Comparison of ENCODE assay signal across 18 cellular contexts in genomic region chr2:58304843-58305242, GRCh38.
"Had no signal": no experiment of that assay in that cellular context is flagged by ENCODE, and none has a peak within 500 bp of the region (broad histone marks: within the 10 kb centered on the region; RNA-seq: fewer than 3 reads in every experiment).

No MANE protein-coding gene starts in this region.

- H3K4me1 Mint-ChIP-seq: naive thymus-derived CD4-positive, alpha-beta T cell had no signal

- H3K4me3 ChIP-seq: colonic mucosa, esophagus muscularis mucosa, heart right ventricle, left lung, lower lobe of right lung had no signal

- H3K27ac Mint-ChIP-seq: dendritic cell treated with granulocyte-macrophage colony-stimulating factor and Interleukin-4, amounts not matched to agents 40 ng/mL and 50 ng/mL, for 4 days; effector memory CD8-positive, alpha-beta T cell; naive thymus-derived CD4-positive, alpha-beta T cell had no signal

- ATAC-seq: effector memory CD8-positive, alpha-beta T cell; foreskin keratinocyte; heart right ventricle; left cardiac atrium; left lung; left ventricle myocardium superior; lower lobe of right lung; naive thymus-derived CD4-positive, alpha-beta T cell had no signal

- H3K36me3 Mint-ChIP-seq: naive thymus-derived CD4-positive, alpha-beta T cell had no signal

- DNase-seq: colonic mucosa; cortex of kidney; effector CD8-positive, alpha-beta T cell; effector memory CD8-positive, alpha-beta T cell; foreskin keratinocyte; glutamatergic neuron; head of caudate nucleus; heart right ventricle; hippocampal formation; left cardiac atrium; left lung; left ventricle myocardium superior; lower lobe of right lung; mesenchymal stem cell; midbrain; naive thymus-derived CD4-positive, alpha-beta T cell had no signal

- H3K9me3 ChIP-seq: colonic mucosa, esophagus muscularis mucosa, heart right ventricle, left lung, lower lobe of right lung had no signal

- H3K4me1 ChIP-seq: colonic mucosa, esophagus muscularis mucosa, foreskin keratinocyte, heart right ventricle, left lung, lower lobe of right lung had no signal

- H3K36me3 ChIP-seq: colonic mucosa, esophagus muscularis mucosa, heart right ventricle, left lung, lower lobe of right lung had no signal

- H3K4me3 Mint-ChIP-seq: dendritic cell treated with granulocyte-macrophage colony-stimulating factor and Interleukin-4, amounts not matched to agents 40 ng/mL and 50 ng/mL, for 4 days; effector memory CD8-positive, alpha-beta T cell; naive thymus-derived CD4-positive, alpha-beta T cell had no signal

- H3K27ac ChIP-seq: colonic mucosa, esophagus muscularis mucosa, foreskin keratinocyte, heart right ventricle, left lung, lower lobe of right lung had no signal

- H3K27me3 Mint-ChIP-seq: dendritic cell treated with granulocyte-macrophage colony-stimulating factor and Interleukin-4, amounts not matched to agents 40 ng/mL and 50 ng/mL, for 4 days had no signal

- H3K9me3 Mint-ChIP-seq: dendritic cell treated with granulocyte-macrophage colony-stimulating factor and Interleukin-4, amounts not matched to agents 40 ng/mL and 50 ng/mL, for 4 days had no signal

- H3K27me3 ChIP-seq: colonic mucosa, esophagus muscularis mucosa, foreskin keratinocyte, heart right ventricle, left lung had no signal
